Comparison of ENCODE assay signal across 1 cellular context in genomic region chr6:96897396-96898240, GRCh38.
A peak's percentile ranks its signal among the peaks of the same experiment; 100 is the strongest.
TF ChIP-seq lines count a peak whose summit lies in the region.

Gene NDUFAF4, minus strand, starts transcription at chr6:96897891. Its CDS starts 90 bp downstream, at chr6:96897801.

TF ChIP-seq in HepG2, 621 proteins besides CTCF, POLR2A, EP300 and RAD21 (continued from another document and continues in another):
- no peak for TF ChIP-seq ZBTB26 (CRISPR knock-in tag; IDR thresholded peaks at IDR 0.05; ENCODE audit: borderline replicate concordance)
- no peak for TF ChIP-seq ZMAT3 (CRISPR knock-in tag; conservative IDR thresholded peaks at IDR 0.05)
- no peak for TF ChIP-seq ZNF10 (CRISPR knock-in tag; IDR thresholded peaks at IDR 0.05; ENCODE audit: borderline replicate concordance, low read depth)
- no peak for TF ChIP-seq ATRX (CRISPR knock-in tag; IDR thresholded peaks at IDR 0.05; ENCODE audit: borderline replicate concordance)
- TF ChIP-seq ZNF383 (CRISPR knock-in tag; IDR thresholded peaks at IDR 0.05; ENCODE audit: borderline replicate concordance): no peak
- peak; percentile 70 for TF ChIP-seq KMT2A (CRISPR knock-in tag; IDR thresholded peaks at IDR 0.05)
- TF ChIP-seq CSRNP2 (CRISPR knock-in tag; conservative IDR thresholded peaks at IDR 0.05; ENCODE audit: low read depth): no peak
- peak; percentile 85 for TF ChIP-seq XRCC5 (optimal IDR thresholded peaks at IDR 0.05; ENCODE audit: low read length)
- no peak for TF ChIP-seq ZNF432 (CRISPR knock-in tag; IDR thresholded peaks at IDR 0.05; ENCODE audit: borderline replicate concordance)
- peak; percentile 73; the same call in 1 of the 2 replicates for TF ChIP-seq SALL1 (CRISPR knock-in tag; IDR thresholded peaks at IDR 0.05)
- TF ChIP-seq THAP11 (CRISPR knock-in tag; IDR thresholded peaks at IDR 0.05): peak; percentile 86
- TF ChIP-seq SNAI1 (CRISPR knock-in tag; IDR thresholded peaks at IDR 0.05; ENCODE audit: borderline replicate concordance): peak; percentile 72; the same call in 1 of the 2 replicates
- peak; percentile 77 for TF ChIP-seq ZNF407 (CRISPR knock-in tag; IDR thresholded peaks at IDR 0.05; ENCODE audit: not compliant biosample characterization)
- no peak for TF ChIP-seq CENPT (CRISPR knock-in tag; IDR thresholded peaks at IDR 0.05; ENCODE audit: low read depth)
- no peak; the same call in 1 of the 2 replicates for TF ChIP-seq POGK (CRISPR knock-in tag; conservative IDR thresholded peaks at IDR 0.05)
- TF ChIP-seq ZNF740 (CRISPR knock-in tag; IDR thresholded peaks at IDR 0.05): no peak
- peak; percentile 100 for TF ChIP-seq BCL3 (CRISPR knock-in tag; IDR thresholded peaks at IDR 0.05)
- no peak; the same call in 1 of the 2 replicates for TF ChIP-seq ZSCAN9 (CRISPR knock-in tag; IDR thresholded peaks at IDR 0.05; ENCODE audit: borderline replicate concordance)
- peak; percentile 82 for TF ChIP-seq MNT (IDR thresholded peaks at IDR 0.05)
- TF ChIP-seq ZNF569 (CRISPR knock-in tag; IDR thresholded peaks at IDR 0.05; ENCODE audit: borderline replicate concordance): no peak
- no peak for TF ChIP-seq ZUFSP (CRISPR knock-in tag; IDR thresholded peaks at IDR 0.05; ENCODE audit: borderline replicate concordance)
- no peak for TF ChIP-seq ZNF333 (CRISPR knock-in tag; IDR thresholded peaks at IDR 0.05; ENCODE audit: borderline replicate concordance)
- no peak for TF ChIP-seq RARG (CRISPR knock-in tag; IDR thresholded peaks at IDR 0.05; ENCODE audit: low read depth)
- peak; percentile 71 for TF ChIP-seq BHLHE40 (IDR thresholded peaks at IDR 0.05; ENCODE audit: low read length)
- no peak for TF ChIP-seq ZNF670 (CRISPR knock-in tag; IDR thresholded peaks at IDR 0.05; ENCODE audit: borderline replicate concordance)
- no peak for TF ChIP-seq HMGXB3 (CRISPR knock-in tag; IDR thresholded peaks at IDR 0.05; ENCODE audit: borderline replicate concordance)
- no peak; the same call in 1 of the 2 replicates for TF ChIP-seq PPARG (CRISPR knock-in tag; conservative IDR thresholded peaks at IDR 0.05)
- peak; percentile 37; the same call in 1 of the 2 replicates for TF ChIP-seq RXRA (CRISPR knock-in tag; IDR thresholded peaks at IDR 0.05)
- TF ChIP-seq TMF1 (CRISPR knock-in tag; IDR thresholded peaks at IDR 0.05; ENCODE audit: low read depth): 0 out of 2 replicates have a peak, but pooled peaks have one; percentile 30
- TF ChIP-seq MBNL3 (CRISPR knock-in tag; conservative IDR thresholded peaks at IDR 0.05): no peak
